8 cellular contexts compared by ENCODE assay signal in the genomic region with DNA sequence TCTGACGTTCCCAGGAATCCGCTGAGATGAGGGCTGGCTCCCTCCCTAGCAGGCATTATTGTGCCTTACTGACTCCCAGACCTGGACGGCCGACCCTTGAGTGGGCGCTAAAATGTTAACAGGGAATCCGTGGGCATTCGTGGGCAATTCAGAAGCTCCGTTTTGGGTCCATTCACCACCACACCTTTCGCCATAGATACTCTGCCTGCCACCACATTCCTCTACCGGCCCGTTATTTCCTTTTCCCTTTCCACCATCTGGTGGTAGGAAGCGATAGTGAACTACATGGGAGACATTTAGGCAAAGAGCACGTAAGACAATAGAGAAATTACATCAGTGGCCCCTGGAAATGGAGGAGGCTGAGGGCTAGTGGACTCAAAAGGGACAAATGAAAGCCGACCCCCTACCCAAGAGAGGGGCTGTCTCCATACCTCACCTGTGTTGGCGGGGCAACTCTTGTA. TPM values are rescaled to one million over a fixed set of nuclear protein-coding genes. Genes with fewer than 3 reads are reported as not detected.
DNase-seq lines count a peak whose midpoint lies in the region; ATAC-seq and TF ChIP-seq lines count a peak whose summit lies in the region.

No MANE protein-coding gene starts in this region.

- no peaks in the 10 kb centered on the region for H3K36me3 ChIP-seq in kidney epithelial cell (ENCODE audit: control insufficient read depth, insufficient read depth, low read length)

- peak; percentile 49 for DNase-seq in activated CD4-positive, alpha-beta T cell treated with anti-CD3 and anti-CD28 coated beads for 36 hours
- DNase-seq in activated CD4-positive, alpha-beta T cell treated with anti-CD3 and anti-CD28 coated beads for 1 hour: no peak
- DNase-seq in M059J (ENCODE audit: low read depth): peak; percentile 85
- peak; percentile 89 for DNase-seq in SW480 (ENCODE audit: low spot score)
- DNase-seq in kidney epithelial cell (ENCODE audit: low read depth): no peak
- no peak for DNase-seq in stimulated activated effector memory CD8-positive, alpha-beta T cell treated with anti-CD3 and anti-CD28 coated beads, Interleukin-12 subunit alpha, Interleukin-12 subunit beta, amount 100 ng/mL, for 72 hours (ENCODE audit: low spot score in 2 of 2)

- peaks cover 42% of the 10 kb centered on the region for H3K4me1 Mint-ChIP-seq in activated CD4-positive, alpha-beta T cell treated with anti-CD3 and anti-CD28 coated beads for 36 hours
- H3K4me1 Mint-ChIP-seq in stimulated activated effector memory CD8-positive, alpha-beta T cell treated with anti-CD3 and anti-CD28 coated beads, Interleukin-12 subunit alpha, Interleukin-12 subunit beta, amount 100 ng/mL, for 72 hours: peaks cover 27% of the 10 kb centered on the region

- CTCF ChIA-PET in activated CD4-positive, alpha-beta T cell treated with anti-CD3 and anti-CD28 coated beads for 36 hours (lab: Charles Lee): interaction anchor here (0.7 to 1.4 kb wide), 4 partner anchors 78 to 294 kb away, joined by 3 to 4 read pairs (median 3); no protein-coding TSS in a partner anchor

- H3K4me3 Mint-ChIP-seq in activated CD4-positive, alpha-beta T cell treated with anti-CD3 and anti-CD28 coated beads for 36 hours: peak overlapping the region; percentile 72
- H3K4me3 Mint-ChIP-seq in stimulated activated effector memory CD8-positive, alpha-beta T cell treated with anti-CD3 and anti-CD28 coated beads, Interleukin-12 subunit alpha, Interleukin-12 subunit beta, amount 100 ng/mL, for 72 hours: peak overlapping the region; percentile 77

- POLR2A ChIA-PET in activated CD4-positive, alpha-beta T cell treated with anti-CD3 and anti-CD28 coated beads for 36 hours (lab: Charles Lee): no interaction called here

- H3K36me3 Mint-ChIP-seq in activated CD4-positive, alpha-beta T cell treated with anti-CD3 and anti-CD28 coated beads for 36 hours (ENCODE audit: low read depth): peaks cover 1% of the 10 kb centered on the region
- H3K36me3 Mint-ChIP-seq in stimulated activated effector memory CD8-positive, alpha-beta T cell treated with anti-CD3 and anti-CD28 coated beads, Interleukin-12 subunit alpha, Interleukin-12 subunit beta, amount 100 ng/mL, for 72 hours: peaks cover 16% of the 10 kb centered on the region

- no peaks in the 10 kb centered on the region for H3K9me3 Mint-ChIP-seq in activated CD4-positive, alpha-beta T cell treated with anti-CD3 and anti-CD28 coated beads for 36 hours (ENCODE audit: low read depth)
- no peaks in the 10 kb centered on the region for H3K9me3 Mint-ChIP-seq in stimulated activated effector memory CD8-positive, alpha-beta T cell treated with anti-CD3 and anti-CD28 coated beads, Interleukin-12 subunit alpha, Interleukin-12 subunit beta, amount 100 ng/mL, for 72 hours

- peak; percentile 37 for TF ChIP-seq CTCF in kidney epithelial cell (IDR thresholded peaks at IDR 0.05; ENCODE audit: insufficient read depth, low read length, poor library complexity, severe bottlenecking)

- peak overlapping the region; percentile 60 for H3K27ac ChIP-seq in cingulate gyrus (ENCODE audit: low read depth, low read length)

- peak overlapping the region; percentile 87 for H3K27ac Mint-ChIP-seq in activated CD4-positive, alpha-beta T cell treated with anti-CD3 and anti-CD28 coated beads for 36 hours
- peak overlapping the region; percentile 79 for H3K27ac Mint-ChIP-seq in stimulated activated effector memory CD8-positive, alpha-beta T cell treated with anti-CD3 and anti-CD28 coated beads, Interleukin-12 subunit alpha, Interleukin-12 subunit beta, amount 100 ng/mL, for 72 hours

- intact Hi-C loops in activated CD4-positive, alpha-beta T cell treated with anti-CD3 and anti-CD28 coated beads for 36 hours (cut with DNase I, micrococcal nuclease): loop anchor here (1.0 to 5.0 kb wide), 12 partner anchors 48 to 516 kb away; no protein-coding TSS in a partner anchor

- H3K4me3 ChIP-seq in kidney epithelial cell (ENCODE audit: low read depth, low read length): peak overlapping the region; percentile 50

- peak; percentile 42 for ATAC-seq in activated CD4-positive, alpha-beta T cell treated with anti-CD3 and anti-CD28 coated beads for 36 hours
- peak; percentile 27 for ATAC-seq in stimulated activated effector memory CD8-positive, alpha-beta T cell treated with anti-CD3 and anti-CD28 coated beads, Interleukin-12 subunit alpha, Interleukin-12 subunit beta, amount 100 ng/mL, for 72 hours
- ATAC-seq in HG02759 (IDR thresholded peaks at IDR 0.05; ENCODE audit: unreplicated experiment): no peak

- no peaks in the 10 kb centered on the region for H3K27me3 ChIP-seq in kidney epithelial cell (ENCODE audit: control insufficient read depth, insufficient read depth, low read length)

- no peaks in the 10 kb centered on the region for H3K27me3 Mint-ChIP-seq in activated CD4-positive, alpha-beta T cell treated with anti-CD3 and anti-CD28 coated beads for 36 hours

RNA-seq across cellular contexts. Expression of a gene that starts 1.0 kb away (rescaled TPM):
- 10 to 100 TPM; 68.8 to 85.1 TPM for total RNA-seq in activated CD4-positive, alpha-beta T cell treated with anti-CD3 and anti-CD28 coated beads for 36 hours
- 35.7 and 42.7 TPM in 2 replicates for total RNA-seq in M059J (2014; rRNA removed; shearing (Covaris generic))
- 48.1 and 53.0 TPM in 2 replicates for total RNA-seq in kidney epithelial cell

Comparison
In these comparisons a context has a peak if more than half of its experiments do, and no peak if none do; other contexts are left out.
1. DNase-seq: peak in activated CD4-positive, alpha-beta T cell treated with anti-CD3 and anti-CD28 coated beads for 36 hours (single experiment), M059J (single experiment) and SW480 (single experiment); none in activated CD4-positive, alpha-beta T cell treated with anti-CD3 and anti-CD28 coated beads for 1 hour (single experiment), kidney epithelial cell (single experiment) and stimulated activated effector memory CD8-positive, alpha-beta T cell treated with anti-CD3 and anti-CD28 coated beads, Interleukin-12 subunit alpha, Interleukin-12 subunit beta, amount 100 ng/mL, for 72 hours (0 of 2).